In the genomic region with DNA sequence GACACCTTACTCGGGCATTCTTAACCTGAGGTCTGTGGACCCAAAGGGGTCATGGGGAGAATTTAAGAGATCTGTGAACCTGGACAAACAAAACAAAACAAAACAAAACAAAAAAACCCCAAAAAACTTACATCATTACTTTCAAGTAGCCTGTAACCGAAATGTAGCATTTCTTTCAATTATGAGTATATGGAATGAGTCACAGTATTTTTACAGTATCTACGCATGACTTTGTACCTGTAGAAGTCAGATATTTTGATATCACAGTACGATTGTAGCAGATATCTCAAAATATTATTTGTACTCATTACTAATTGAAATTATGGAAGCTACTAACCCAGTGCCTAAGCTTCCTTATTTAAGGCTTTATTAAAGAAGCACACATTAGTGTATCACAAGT, we compare ENCODE assay signal across 15 cellular contexts.
A peak's percentile ranks its signal among the peaks of the same experiment; 100 is the strongest.
DNase-seq lines count a peak whose midpoint lies in the region; ATAC-seq, FAIRE-seq and TF ChIP-seq lines count a peak whose summit lies in the region.
"Had no signal": no experiment of that assay in that cellular context is flagged by ENCODE, and none has a peak within 500 bp of the region (broad histone marks: within the 10 kb centered on the region; RNA-seq: fewer than 3 reads in every experiment).

No MANE protein-coding gene starts in this region.

- no peaks in the 10 kb centered on the region for H3K4me1 ChIP-seq in A549
- H3K4me1 ChIP-seq: HAP-1 had no signal

- TF ChIP-seq CTCF in A549 (IDR thresholded peaks at IDR 0.05) = no peak

- H3K4me1 Mint-ChIP-seq in activated T-helper 17 cell treated with anti-CD3 and anti-CD28 coated beads, Interleukin-2, amount 50 U/mL, for 72 hours = peaks cover 44% of the 10 kb centered on the region

- no peak overlapping the region for H3K4me2 ChIP-seq in A549

- peaks cover 4% of the 10 kb centered on the region for H3K9me3 Mint-ChIP-seq in activated T-helper 17 cell treated with anti-CD3 and anti-CD28 coated beads, Interleukin-2, amount 50 U/mL, for 72 hours
- H3K9me3 Mint-ChIP-seq: CD8-positive, alpha-beta T cell had no signal

- peak; percentile 13 for FAIRE-seq in A549 (lab: Jason Lieb, UNC)
- peak; percentile 29 for FAIRE-seq in GM18507 (lab: Jason Lieb, UNC)

- DNase-seq in A549 (ENCODE audit: low read depth in 1 of 2, low spot score in 1 of 2) = no peak
- no peak for DNase-seq in GM18507 (ENCODE audit: extremely low spot score, insufficient read length, low read depth)
- DNase-seq in NCI-H2171 treated with DMSO at 0.1 percent for 48 hours (lab: John Stamatoyannopoulos, UW) = no peak
- DNase-seq in stimulated activated naive CD4-positive, alpha-beta T cell (lab: John Stamatoyannopoulos, UW) = no peak
- DNase-seq in activated naive CD4-positive, alpha-beta T cell treated with Interleukin-2 at 50 U/mL for 16 hours = no peak
- DNase-seq: Calu3; CD8-positive, alpha-beta T cell; DMS79 treated with DMSO at 0.1 percent for 48 hours; GF-D8; GM23248 had no signal

- POLR2A ChIA-PET in A549 (lab: Yijun Ruan, JAX) = no interaction called here

- no peaks in the 10 kb centered on the region for H3K27me3 Mint-ChIP-seq in activated T-helper 17 cell treated with anti-CD3 and anti-CD28 coated beads, Interleukin-2, amount 50 U/mL, for 72 hours

- ATAC-seq in A549 = no peak
- ATAC-seq in activated T-helper 17 cell treated with anti-CD3 and anti-CD28 coated beads, Interleukin-2, amount 50 U/mL, for 72 hours (replicated peaks) = peak; percentile 56
- ATAC-seq: CD8-positive, alpha-beta T cell had no signal

- H3K4me3 ChIP-seq in A549 = no peak overlapping the region
- H3K4me3 ChIP-seq: BLaER1, GM23248, HAP-1 had no signal

- TF ChIP-seq POLR2A in A549 (IDR thresholded peaks at IDR 0.05; ENCODE audit: low read length) = no peak

- no peak for TF ChIP-seq EP300 in A549 (IDR thresholded peaks at IDR 0.05)

- no peak overlapping the region for H3K4me3 Mint-ChIP-seq in activated T-helper 17 cell treated with anti-CD3 and anti-CD28 coated beads, Interleukin-2, amount 50 U/mL, for 72 hours
- H3K4me3 Mint-ChIP-seq: CD14-positive monocyte; CD8-positive, alpha-beta T cell had no signal

- TF ChIP-seq RAD21 in A549 (conservative IDR thresholded peaks at IDR 0.05 in 1 of 2, IDR thresholded peaks at IDR 0.05 in 1 of 2) = no peak

- H3K9me3 ChIP-seq in A549 = no peaks in the 10 kb centered on the region
- H3K9me3 ChIP-seq: BLaER1, HAP-1 had no signal

- CTCF ChIA-PET in A549 (lab: Yijun Ruan, JAX) = interaction anchor here (1.2 kb wide), 1 partner anchor 13 kb away, joined by 3 read pairs; no protein-coding TSS in a partner anchor

- WGBS in A549 (ENCODE audit: missing lambda C conversion rate) = 58% methylated on average over 4 of the region's 4 CpGs

- no peaks in the 10 kb centered on the region for H3K36me3 Mint-ChIP-seq in activated T-helper 17 cell treated with anti-CD3 and anti-CD28 coated beads, Interleukin-2, amount 50 U/mL, for 72 hours (ENCODE audit: low read depth)
- H3K36me3 Mint-ChIP-seq: CD8-positive, alpha-beta T cell had no signal

- H3K27ac Mint-ChIP-seq in activated T-helper 17 cell treated with anti-CD3 and anti-CD28 coated beads, Interleukin-2, amount 50 U/mL, for 72 hours = no peak overlapping the region

- H3K27ac ChIP-seq in A549 = no peak overlapping the region
- H3K27ac ChIP-seq: BLaER1, GM23248, HL-60 had no signal

TF ChIP-seq in A549, 52 proteins besides CTCF, POLR2A, EP300 and RAD21:
- TF ChIP-seq NPAS2 (CRISPR knock-in tag; IDR thresholded peaks at IDR 0.05; ENCODE audit: borderline replicate concordance) (no peak), ZFP36 (IDR thresholded peaks at IDR 0.05; ENCODE audit: borderline replicate concordance, partially characterized antibody) (no peak), HOXB5 (CRISPR knock-in tag; IDR thresholded peaks at IDR 0.05) (no peak), FOSB (CRISPR knock-in tag; IDR thresholded peaks at IDR 0.05) (no peak), RNF2 (IDR thresholded peaks at IDR 0.05; ENCODE audit: borderline replicate concordance, low read depth) (no peak), RCOR1 (IDR thresholded peaks at IDR 0.05; ENCODE audit: low read depth, low read length) (no peak), CBX8 (IDR thresholded peaks at IDR 0.05) (no peak), ZNF302 (CRISPR knock-in tag; IDR thresholded peaks at IDR 0.05) (no peak), HOXB13 (CRISPR knock-in tag; IDR thresholded peaks at IDR 0.05; ENCODE audit: low read depth) (no peak), JUN (IDR thresholded peaks at IDR 0.05) (no peak)
- TF ChIP-seq, protein P1, sequence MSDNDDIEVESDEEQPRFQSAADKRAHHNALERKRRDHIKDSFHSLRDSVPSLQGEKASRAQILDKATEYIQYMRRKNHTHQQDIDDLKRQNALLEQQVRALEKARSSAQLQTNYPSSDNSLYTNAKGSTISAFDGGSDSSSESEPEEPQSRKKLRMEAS (IDR thresholded peaks at IDR 0.05) = no peak
- TF ChIP-seq, protein P2, sequence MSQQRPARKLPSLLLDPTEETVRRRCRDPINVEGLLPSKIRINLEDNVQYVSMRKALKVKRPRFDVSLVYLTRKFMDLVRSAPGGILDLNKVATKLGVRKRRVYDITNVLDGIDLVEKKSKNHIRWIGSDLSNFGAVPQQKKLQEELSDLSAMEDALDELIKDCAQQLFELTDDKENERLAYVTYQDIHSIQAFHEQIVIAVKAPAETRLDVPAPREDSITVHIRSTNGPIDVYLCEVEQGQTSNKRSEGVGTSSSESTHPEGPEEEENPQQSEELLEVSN (IDR thresholded peaks at IDR 0.05; ENCODE audit: borderline replicate concordance, low read depth) = no peak
